In the genomic region with DNA sequence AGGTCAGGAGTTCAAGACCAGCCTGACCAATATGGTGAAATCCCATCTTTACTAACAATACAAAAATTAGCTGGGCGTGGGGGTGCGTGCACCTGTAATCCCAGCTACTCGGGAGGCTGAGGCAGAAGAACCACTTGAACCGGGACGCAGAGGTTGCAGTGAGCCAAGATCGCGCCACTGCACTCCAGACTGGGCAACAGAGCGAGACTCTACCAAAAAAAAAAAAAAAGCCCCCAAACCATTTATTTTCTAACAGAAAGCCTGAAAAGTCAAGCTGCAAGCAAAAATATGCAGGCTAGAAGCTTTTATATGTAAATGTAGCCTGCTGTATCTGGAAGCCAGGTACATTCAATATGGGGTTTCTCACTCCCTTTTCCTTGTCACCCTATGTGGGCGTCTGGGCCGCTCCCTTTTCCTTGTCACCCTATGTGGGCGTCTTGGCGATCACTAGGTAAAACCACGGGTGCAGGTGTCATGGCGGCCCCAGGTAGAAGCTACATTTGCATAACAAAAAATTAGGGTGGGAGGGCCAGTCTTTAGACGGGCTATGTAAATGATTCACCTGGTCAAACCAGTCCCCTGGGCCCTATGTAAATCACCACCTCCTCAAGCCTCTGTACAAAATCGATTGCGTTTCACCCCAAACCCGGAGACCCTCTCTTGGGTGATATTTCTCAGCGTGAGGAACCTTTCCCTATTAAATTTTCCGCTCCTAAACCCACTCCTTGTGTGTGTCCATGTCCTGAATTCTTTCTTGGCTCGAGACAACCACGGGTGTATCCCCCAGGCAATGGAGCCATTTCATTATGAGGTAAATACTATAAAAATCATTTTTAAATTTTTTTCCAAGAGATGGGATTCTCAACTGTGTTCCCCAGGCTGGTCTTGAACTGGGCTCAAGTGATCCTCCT, we compare ENCODE assay signal across 8 cellular contexts. TPM values are rescaled to one million over a fixed set of nuclear protein-coding genes. Genes with fewer than 3 reads are reported as not detected.
DNase-seq lines count a peak whose midpoint lies in the region; ATAC-seq and TF ChIP-seq lines count a peak whose summit lies in the region.
"Had no signal": no experiment of that assay in that cellular context is flagged by ENCODE, and none has a peak within 500 bp of the region (broad histone marks: within the 10 kb centered on the region; RNA-seq: fewer than 3 reads in every experiment).

No MANE protein-coding gene starts in this region.

- no peak for TF ChIP-seq POLR2A in gastrocnemius medialis (IDR thresholded peaks at IDR 0.05)

- H3K4me1 ChIP-seq in GM23248 (ENCODE audit: insufficient read depth) (peaks cover 26% of the 10 kb centered on the region), PC-3 (ENCODE audit: insufficient read depth, low read length) (peaks cover 23% of the 10 kb centered on the region), gastrocnemius medialis (peaks cover 58 to 62% of the 10 kb centered on the region in 2 donors)

- DNase-seq in GM23248 (no peak), PC-3 (no peak), fibroblast of pulmonary artery (ENCODE audit: low read depth) (no peak), gastrocnemius medialis (no peak), hepatic stellate cell (ENCODE audit: low spot score) (no peak), activated gamma-delta T cell treated with Interleukin-2 at 50 U/mL for 16 hours (no peak)
- DNase-seq: midbrain had no signal

- ATAC-seq in PC-3 (no peak), gastrocnemius medialis (no peak), HG03139 (IDR thresholded peaks at IDR 0.05; ENCODE audit: unreplicated experiment) (no peak)

- TF ChIP-seq CTCF in PC-3 (conservative IDR thresholded peaks at IDR 0.05; ENCODE audit: low read depth, low read length) (no peak), fibroblast of pulmonary artery (IDR thresholded peaks at IDR 0.05; ENCODE audit: low read length, missing control alignments) (no peak), gastrocnemius medialis (IDR thresholded peaks at IDR 0.05 in 4 of 5, conservative IDR thresholded peaks at IDR 0.05 in 1 of 5) (no peak)

- H3K9me2 ChIP-seq in GM23248 (ENCODE audit: insufficient read depth) = no peaks in the 10 kb centered on the region
- no peaks in the 10 kb centered on the region for H3K9me2 ChIP-seq in PC-3 (replicated peaks; ENCODE audit: low read length)

- H3K36me3 ChIP-seq in GM23248 (ENCODE audit: low read depth) (peaks cover 41% of the 10 kb centered on the region), PC-3 (ENCODE audit: low read depth, low read length) (peaks cover 8% of the 10 kb centered on the region; the same call in 1 of the 2 replicates), gastrocnemius medialis (peaks cover 0 to 18% of the 10 kb centered on the region in 2 donors)

- WGBS in GM23248 (ENCODE audit: low coverage in 1 of 2, low lambda C conversion rate in 2 of 2, missing lambda C conversion rate in 2 of 2), 2 experiments = 76 to 78% methylated on average over 21 to 22 of the region's 22 CpGs

- H3K79me2 ChIP-seq in GM23248 (ENCODE audit: insufficient read depth) (peaks cover 65% of the 10 kb centered on the region), PC-3 (ENCODE audit: low read length) (peaks cover 46% of the 10 kb centered on the region)

- in situ Hi-C loops in GM23248 (cut with MboI) (loop anchor here (25.0 kb wide), 2 partner anchors 538 to 813 kb away; no protein-coding TSS in a partner anchor), gastrocnemius medialis (cut with MboI; ENCODE audit: low sequenced_read_pairs in 4 of 4) (loop anchor here in 3 of 4 donors (10.0 to 25.0 kb wide), 6 partner anchors 86 to 913 kb away; a partner anchor contains a TSS)

- H3K9me3 ChIP-seq in GM23248 (ENCODE audit: low read depth) = no peaks in the 10 kb centered on the region
- no peaks in the 10 kb centered on the region for H3K9me3 ChIP-seq in PC-3 (ENCODE audit: low read length)
- no peaks in the 10 kb centered on the region for H3K9me3 ChIP-seq in gastrocnemius medialis

- no peak overlapping the region for H2AFZ ChIP-seq in GM23248
- no peak overlapping the region for H2AFZ ChIP-seq in PC-3 (ENCODE audit: low read length)

- no peak overlapping the region for H3K27ac ChIP-seq in GM23248
- no peak overlapping the region for H3K27ac ChIP-seq in PC-3 (ENCODE audit: low read length)
- H3K27ac ChIP-seq in gastrocnemius medialis = peak overlapping the region; percentile 99 to 100 (median 99)

- H4K20me1 ChIP-seq in GM23248 (ENCODE audit: insufficient read depth) (no peaks in the 10 kb centered on the region), PC-3 (ENCODE audit: low read length) (peaks cover 8% of the 10 kb centered on the region)

- H3K27me3 ChIP-seq in GM23248 (replicated peaks; ENCODE audit: insufficient read depth) = no peaks in the 10 kb centered on the region
- no peaks in the 10 kb centered on the region for H3K27me3 ChIP-seq in PC-3 (ENCODE audit: low read length)
- no peaks in the 10 kb centered on the region for H3K27me3 ChIP-seq in gastrocnemius medialis

- BruUV-seq in PC-3 (replicated peaks; lab: Mats Ljungman, UMichigan) = no TSS peak

- H3K4me3 ChIP-seq in GM23248 = peak overlapping the region; percentile 93
- H3K4me3 ChIP-seq in PC-3 (ENCODE audit: low read length) = peak overlapping the region; percentile 95
- peak overlapping the region; percentile 86 for H3K4me3 ChIP-seq in fibroblast of pulmonary artery (replicated peaks; ENCODE audit: low read depth, low read length)
- peak overlapping the region in 3 of 4 donors; percentile 23 to 97 (median 94) for H3K4me3 ChIP-seq in gastrocnemius medialis

- POLR2A ChIA-PET in PC-3 (lab: Charles Lee; ENCODE audit: unreplicated experiment) = interaction anchor here (0.8 kb wide), 1 partner anchor 151 kb away, joined by 3 read pairs; no protein-coding TSS in a partner anchor

- intact Hi-C loops in PC-3 (cut with micrococcal nuclease) (loop anchor here (5.0 kb wide), 2 partner anchors 803 to 913 kb away; no protein-coding TSS in a partner anchor), gastrocnemius medialis (cut with DNase I; ENCODE audit: low total_unique reads) (loop anchor here (5.0 kb wide), 2 partner anchors 347 to 913 kb away; no protein-coding TSS in a partner anchor)

- H3K4me2 ChIP-seq in GM23248 (ENCODE audit: unreplicated experiment) = peak overlapping the region; percentile 91
- peak overlapping the region; percentile 89 for H3K4me2 ChIP-seq in PC-3 (ENCODE audit: low read length)

- H3F3A ChIP-seq in GM23248 (ENCODE audit: insufficient read depth) = peaks cover 19% of the 10 kb centered on the region
- no peaks in the 10 kb centered on the region for H3F3A ChIP-seq in PC-3 (ENCODE audit: low read length, unreplicated experiment)

- CTCF ChIA-PET in PC-3 (lab: Charles Lee) = interaction anchor here (0.6 kb wide), 1 partner anchor 24 kb away, joined by 7 read pairs; no protein-coding TSS in a partner anchor

- H3K9ac ChIP-seq in GM23248 = peak overlapping the region; percentile 98
- no peak overlapping the region for H3K9ac ChIP-seq in PC-3 (ENCODE audit: low read length)

RNA-seq across cellular contexts. Expression of a gene that starts 2.1 kb away (rescaled TPM):
- total RNA-seq in GM23248 (2014; rRNA removed; shearing (Covaris generic)) = 20.2 and 22.3 TPM in 2 replicates
- 24.0 and 24.3 TPM in 2 replicates for polyA plus RNA-seq in GM23248 (2016; fragmentation: Nextera tagmentation; extraction: Ambion mirVana)
- total RNA-seq in PC-3 (2014; rRNA removed) (6.7 and 13.7 TPM in 2 replicates), gastrocnemius medialis (10 to 100 TPM; 11.4 to 21.5 (median 19.1) TPM)

RNA-seq across cellular contexts. Expression of a gene that starts 16.3 kb away (rescaled TPM):
- total RNA-seq in GM23248 (2014; rRNA removed; shearing (Covaris generic)) = 0.97 TPM in 1 of 2 replicates, not detected in the other
- polyA plus RNA-seq in GM23248 (2016; fragmentation: Nextera tagmentation; extraction: Ambion mirVana) = 0.15 and 0.30 TPM in 2 replicates
- total RNA-seq in PC-3 (2014; rRNA removed) = 0.15 and 2.4 TPM in 2 replicates
- total RNA-seq in gastrocnemius medialis = under 1 TPM in 2 of 4 donors, not detected in 2; 0.66 to 0.72 TPM

Comparison
In these comparisons a context has a peak if more than half of its experiments do, and no peak if none do; other contexts are left out.
1. H3K27ac ChIP-seq: peak in gastrocnemius medialis (4 of 4); none in GM23248 (single experiment) and PC-3 (single experiment).
2. Peak in every context shown above with its lines, with median percentiles within 50 percentile points of each other: H3K4me3 ChIP-seq.